Comparison of ENCODE assay signal across 24 cellular contexts in genomic region chr2:48541696-48542389, GRCh38.
"Had no signal": no experiment of that assay in that cellular context is flagged by ENCODE, and none has a peak within 500 bp of the region (broad histone marks: within the 10 kb centered on the region; RNA-seq: fewer than 3 reads in every experiment).

No MANE protein-coding gene starts in this region.

- H3K4me3 Mint-ChIP-seq: activated B cell treated with CpG ODN at 0.5 μM for 24 hours; activated CD8-positive, alpha-beta memory T cell treated with anti-CD3 and anti-CD28 coated beads, Interleukin-2, amount 10 ng/mL, durations not matched to agents 7 days and 5 days; activated CD8-positive, alpha-beta T cell treated with anti-CD3 and anti-CD28 coated beads, Interleukin-2, amount 10 ng/mL, durations not matched to agents 7 days and 5 days; activated naive CD4-positive, alpha-beta T cell treated with anti-CD3 and anti-CD28 coated beads, Interleukin-2, amount 50 U/mL, for 24 hours; activated naive CD8-positive, alpha-beta T cell treated with anti-CD3 and anti-CD28 coated beads, Interleukin-2, amount 50 U/mL, for 24 hours; nephron; stimulated activated naive B cell treated with anti-CD40 and anti-IgM and Interleukin-4, amounts not matched to agents 10 μg/mL and 1 μg/mL and 100 μg/mL, for 72 hours; T-cell had no signal

- H3K9me3 Mint-ChIP-seq: activated B cell treated with CpG ODN at 0.5 μM for 24 hours; activated naive CD4-positive, alpha-beta T cell treated with anti-CD3 and anti-CD28 coated beads, Interleukin-2, amount 50 U/mL, for 24 hours; activated naive CD8-positive, alpha-beta T cell treated with anti-CD3 and anti-CD28 coated beads, Interleukin-2, amount 50 U/mL, for 24 hours; activated T-helper 2 cell treated with anti-CD3 and anti-CD28 coated beads, Interferon-gamma antibody, Interleukin-2, Interleukin-4, amounts not matched to agents 10 μg/mL and 5 μg/mL and 100 μg/mL, durations not matched to agents 14 hours and 24 hours and 36 hours; stimulated activated naive B cell treated with anti-CD40 and anti-IgM and Interleukin-4, amounts not matched to agents 10 μg/mL and 1 μg/mL and 100 μg/mL, for 72 hours; T-cell had no signal

- DNase-seq: activated B cell treated with CpG ODN at 0.5 μM for 24 hours; activated CD8-positive, alpha-beta memory T cell treated with anti-CD3 and anti-CD28 coated beads, Interleukin-2, amount 10 ng/mL, durations not matched to agents 7 days and 5 days; activated CD8-positive, alpha-beta T cell treated with anti-CD3 and anti-CD28 coated beads, Interleukin-2, amount 10 ng/mL, durations not matched to agents 7 days and 5 days; activated naive CD8-positive, alpha-beta T cell treated with anti-CD3 and anti-CD28 coated beads, Interleukin-2, amount 50 U/mL, for 24 hours; activated T-cell treated with anti-CD3 and anti-CD28 coated beads, Interleukin-2, amount 50 U/mL, for 48 hours; amygdala; caudate nucleus; head of caudate nucleus; hippocampal formation; kidney; left colon; mammary epithelial cell; ovary; psoas muscle; stimulated activated CD4-positive, alpha-beta T cell treated with anti-CD3 and anti-CD28 coated beads, Interleukin-1b, Interleukin-23, amount 100 ng/mL, for 48 hours; stimulated activated naive B cell treated with anti-CD40 and anti-IgM and Interleukin-4, amounts not matched to agents 10 μg/mL and 1 μg/mL and 100 μg/mL, for 72 hours; T-cell had no signal

- H3K9me3 ChIP-seq: neutrophil, ovary, psoas muscle, tibial nerve had no signal

- H3K27ac ChIP-seq: epithelial cell of prostate, neutrophil, ovary, psoas muscle, tibial nerve had no signal

- H3K36me3 Mint-ChIP-seq: activated CD8-positive, alpha-beta memory T cell treated with anti-CD3 and anti-CD28 coated beads, Interleukin-2, amount 10 ng/mL, durations not matched to agents 7 days and 5 days; activated naive CD4-positive, alpha-beta T cell treated with anti-CD3 and anti-CD28 coated beads, Interleukin-2, amount 50 U/mL, for 24 hours; stimulated activated naive B cell treated with anti-CD40 and anti-IgM and Interleukin-4, amounts not matched to agents 10 μg/mL and 1 μg/mL and 100 μg/mL, for 72 hours had no signal

- H3K4me1 ChIP-seq: psoas muscle had no signal

- H3K4me3 ChIP-seq: ovary, psoas muscle, smooth muscle cell, tibial nerve had no signal

- H3K27me3 ChIP-seq: neutrophil, ovary, tibial nerve had no signal

- H3K27ac Mint-ChIP-seq: activated B cell treated with CpG ODN at 0.5 μM for 24 hours; activated CD8-positive, alpha-beta memory T cell treated with anti-CD3 and anti-CD28 coated beads, Interleukin-2, amount 10 ng/mL, durations not matched to agents 7 days and 5 days; activated CD8-positive, alpha-beta T cell treated with anti-CD3 and anti-CD28 coated beads, Interleukin-2, amount 10 ng/mL, durations not matched to agents 7 days and 5 days; activated naive CD4-positive, alpha-beta T cell treated with anti-CD3 and anti-CD28 coated beads, Interleukin-2, amount 50 U/mL, for 24 hours; activated naive CD8-positive, alpha-beta T cell treated with anti-CD3 and anti-CD28 coated beads, Interleukin-2, amount 50 U/mL, for 24 hours; activated T-helper 2 cell treated with anti-CD3 and anti-CD28 coated beads, Interferon-gamma antibody, Interleukin-2, Interleukin-4, amounts not matched to agents 10 μg/mL and 5 μg/mL and 100 μg/mL, durations not matched to agents 14 hours and 24 hours and 36 hours; nephron; stimulated activated naive B cell treated with anti-CD40 and anti-IgM and Interleukin-4, amounts not matched to agents 10 μg/mL and 1 μg/mL and 100 μg/mL, for 72 hours; T-cell had no signal

- H3K4me2 ChIP-seq: smooth muscle cell had no signal

- ATAC-seq: activated CD8-positive, alpha-beta memory T cell treated with anti-CD3 and anti-CD28 coated beads, Interleukin-2, amount 10 ng/mL, durations not matched to agents 7 days and 5 days; activated CD8-positive, alpha-beta T cell treated with anti-CD3 and anti-CD28 coated beads, Interleukin-2, amount 10 ng/mL, durations not matched to agents 7 days and 5 days; activated naive CD8-positive, alpha-beta T cell treated with anti-CD3 and anti-CD28 coated beads, Interleukin-2, amount 50 U/mL, for 24 hours; left colon; psoas muscle; stimulated activated naive B cell treated with anti-CD40 and anti-IgM and Interleukin-4, amounts not matched to agents 10 μg/mL and 1 μg/mL and 100 μg/mL, for 72 hours; T-cell had no signal

- H3K27me3 Mint-ChIP-seq: activated B cell treated with CpG ODN at 0.5 μM for 24 hours; activated CD8-positive, alpha-beta memory T cell treated with anti-CD3 and anti-CD28 coated beads, Interleukin-2, amount 10 ng/mL, durations not matched to agents 7 days and 5 days; activated naive CD4-positive, alpha-beta T cell treated with anti-CD3 and anti-CD28 coated beads, Interleukin-2, amount 50 U/mL, for 24 hours; activated naive CD8-positive, alpha-beta T cell treated with anti-CD3 and anti-CD28 coated beads, Interleukin-2, amount 50 U/mL, for 24 hours; stimulated activated naive B cell treated with anti-CD40 and anti-IgM and Interleukin-4, amounts not matched to agents 10 μg/mL and 1 μg/mL and 100 μg/mL, for 72 hours; T-cell had no signal

- H3K4me1 Mint-ChIP-seq: activated B cell treated with CpG ODN at 0.5 μM for 24 hours; activated CD8-positive, alpha-beta memory T cell treated with anti-CD3 and anti-CD28 coated beads, Interleukin-2, amount 10 ng/mL, durations not matched to agents 7 days and 5 days; activated naive CD4-positive, alpha-beta T cell treated with anti-CD3 and anti-CD28 coated beads, Interleukin-2, amount 50 U/mL, for 24 hours; activated naive CD8-positive, alpha-beta T cell treated with anti-CD3 and anti-CD28 coated beads, Interleukin-2, amount 50 U/mL, for 24 hours; stimulated activated naive B cell treated with anti-CD40 and anti-IgM and Interleukin-4, amounts not matched to agents 10 μg/mL and 1 μg/mL and 100 μg/mL, for 72 hours; T-cell had no signal

- H3K36me3 ChIP-seq: neutrophil, ovary had no signal
